8 cellular contexts compared by ENCODE assay signal in genomic region chr14:106537597-106537996, GRCh38.
DNase-seq lines count a peak whose midpoint lies in the region; ATAC-seq, FAIRE-seq and TF ChIP-seq lines count a peak whose summit lies in the region.
"Not testable (repeated sequence)": the region's sequence is repeated elsewhere in the genome, so short reads cannot be mapped to it uniquely, and the experiment has no call there.

No MANE protein-coding gene starts in this region.

- not testable (repeated sequence) for H3K27ac ChIP-seq in CD4-positive, alpha-beta T cell (ENCODE audit: low read depth, low read length); H1 (ENCODE audit: low read depth, low read length)
- H3K27ac ChIP-seq in KOPT-K1 (ENCODE audit: low read depth, low read length, poor library complexity, severe bottlenecking): peak overlapping the region; percentile 66

- H3K9me3 Mint-ChIP-seq in CD4-positive, alpha-beta T cell; activated T-cell treated with anti-CD3 and anti-CD28 coated beads, Interleukin-2, amount 50 U/mL, for 24 hours: not testable (repeated sequence)

- not testable (repeated sequence) for H2BK20ac ChIP-seq in H1 (ENCODE audit: low read length)

- not testable (repeated sequence) for H2BK5ac ChIP-seq in H1 (ENCODE audit: low read depth, low read length)

- not testable (repeated sequence) for H3K27ac Mint-ChIP-seq in CD4-positive, alpha-beta T cell; T-helper 17 cell; activated T-cell treated with anti-CD3 and anti-CD28 coated beads, Interleukin-2, amount 50 U/mL, for 24 hours

- H2BK120ac ChIP-seq in H1 (replicated peaks; ENCODE audit: low read depth, low read length): not testable (repeated sequence)

- not testable (repeated sequence) for H3K4me1 Mint-ChIP-seq in CD4-positive, alpha-beta T cell (ENCODE audit: low read depth); T-helper 17 cell
- peaks cover 16% of the 10 kb centered on the region for H3K4me1 Mint-ChIP-seq in activated T-cell treated with anti-CD3 and anti-CD28 coated beads, Interleukin-2, amount 50 U/mL, for 24 hours (ENCODE audit: low read depth)

- H2AK5ac ChIP-seq in H1 (ENCODE audit: low read depth, low read length): not testable (repeated sequence)

- TF ChIP-seq CTCF in CD4-positive, alpha-beta T cell (IDR thresholded peaks at IDR 0.05): peak; percentile 75
- TF ChIP-seq CTCF in GM12864 (IDR thresholded peaks at IDR 0.05; ENCODE audit: low read depth, low read length, missing control alignments) (peak; percentile 69), H1 (IDR thresholded peaks at IDR 0.05; ENCODE audit: control extremely low read depth in 1 of 3, insufficient read depth in 1 of 3, low read depth in 1 of 3, low read length in 3 of 3) (peak in 2 of 3 experiments; percentile 1 to 5; a peak in 2 of 4 replicates)

- TF ChIP-seq RAD21 in H1 (IDR thresholded peaks at IDR 0.05 in 1 of 2, conservative IDR thresholded peaks at IDR 0.05 in 1 of 2; ENCODE audit: low read depth in 2 of 2, low read length in 2 of 2): 0 out of 4 replicates have a peak, but pooled peaks of 1 of the 2 experiments have one; percentile 6

- H2BK15ac ChIP-seq in H1 (ENCODE audit: low read length): not testable (repeated sequence)

- not testable (repeated sequence) for H3K4me1 ChIP-seq in H1 (replicated peaks in 1 of 4; ENCODE audit: control insufficient read depth in 3 of 4, insufficient read depth in 4 of 4, low read length in 3 of 4)

- H3K9me3 ChIP-seq in CD4-positive, alpha-beta T cell (ENCODE audit: control insufficient read depth, low read length); KOPT-K1 (ENCODE audit: insufficient read depth, low read length, poor library complexity, severe bottlenecking); T-helper 17 cell (ENCODE audit: control insufficient read depth, low read length, poor library complexity, severe bottlenecking): not testable (repeated sequence)
- peaks cover 52 to 72% of the 10 kb centered on the region in 2 experiments for H3K9me3 ChIP-seq in H1 (ENCODE audit: insufficient read depth in 2 of 2, low read depth in 1 of 2, low read length in 1 of 2)

- WGBS in H1 (ENCODE audit: extremely low coverage in 1 of 2, insufficient coverage in 1 of 2, insufficient read length in 1 of 2, insufficient replicate concordance in 2 of 2, low coverage in 1 of 2, low lambda C conversion rate in 2 of 2, missing lambda C conversion rate in 1 of 2), 2 experiments: 75% methylated on average over 10 of the region's 11 CpGs; no CpG with 5 or more reads in 1 of the 2 experiments

- not testable (repeated sequence) for H3K4me3 ChIP-seq in GM12864 (ENCODE audit: low read depth, low read length); H1 (ENCODE audit: extremely low read depth in 1 of 4, insufficient read depth in 2 of 4, low read depth in 3 of 4, low read length in 4 of 4)

- H3K36me3 ChIP-seq in KOPT-K1 (ENCODE audit: insufficient read depth, low read length); H1 (ENCODE audit: control insufficient read depth in 2 of 4, insufficient read depth in 4 of 4, low read length in 3 of 4): not testable (repeated sequence)

- H3K4me3 Mint-ChIP-seq in CD4-positive, alpha-beta T cell; T-helper 17 cell; activated T-cell treated with anti-CD3 and anti-CD28 coated beads, Interleukin-2, amount 50 U/mL, for 24 hours: not testable (repeated sequence)

- not testable (repeated sequence) for FAIRE-seq in H1 (lab: Jason Lieb, UNC)

- not testable (repeated sequence) for H4K8ac ChIP-seq in H1 (ENCODE audit: extremely low read depth, insufficient read depth, low read length)

- peaks cover 27% of the 10 kb centered on the region for H3K27me3 Mint-ChIP-seq in CD4-positive, alpha-beta T cell
- peaks cover 44% of the 10 kb centered on the region for H3K27me3 Mint-ChIP-seq in T-helper 17 cell
- H3K27me3 Mint-ChIP-seq in activated T-cell treated with anti-CD3 and anti-CD28 coated beads, Interleukin-2, amount 50 U/mL, for 24 hours: peaks cover 38% of the 10 kb centered on the region

- not testable (repeated sequence) for TF ChIP-seq EP300 in H1 (IDR thresholded peaks at IDR 0.05; ENCODE audit: borderline replicate concordance in 1 of 2, low read depth in 2 of 2, low read length in 2 of 2)

- H3K18ac ChIP-seq in H1 (ENCODE audit: extremely low read depth, low read length): not testable (repeated sequence)

- TF ChIP-seq POLR2A in H1 (IDR thresholded peaks at IDR 0.05; ENCODE audit: control extremely low read depth in 1 of 2, low read depth in 2 of 2, low read length in 2 of 2): not testable (repeated sequence)

- H3K79me1 ChIP-seq in H1 (ENCODE audit: low read depth, low read length): not testable (repeated sequence)

- H3K56ac ChIP-seq in H1 (replicated peaks; ENCODE audit: insufficient read length, low read depth, low read length): not testable (repeated sequence)

- H4K5ac ChIP-seq in H1 (ENCODE audit: insufficient read length, low read depth, low read length): not testable (repeated sequence)

- H3K23ac ChIP-seq in H1 (ENCODE audit: insufficient read length): not testable (repeated sequence)

- peak; percentile 77 for ATAC-seq in CD4-positive, alpha-beta T cell (ENCODE audit: poor library complexity)
- ATAC-seq in T-helper 17 cell: not testable (repeated sequence)

- intact Hi-C loops in CD4-positive, alpha-beta T cell (cut with DNase I, micrococcal nuclease): not testable (repeated sequence)

- not testable (repeated sequence) for H3K36me3 Mint-ChIP-seq in CD4-positive, alpha-beta T cell (ENCODE audit: low read depth); T-helper 17 cell (ENCODE audit: low read depth); activated T-cell treated with anti-CD3 and anti-CD28 coated beads, Interleukin-2, amount 50 U/mL, for 24 hours (ENCODE audit: low read depth)

- H3K14ac ChIP-seq in H1 (ENCODE audit: insufficient read length): not testable (repeated sequence)

- not testable (repeated sequence) for H2AFZ ChIP-seq in H1 (ENCODE audit: low read length)

- not testable (repeated sequence) for H3K4me2 ChIP-seq in H1 (ENCODE audit: insufficient read depth in 1 of 2, low read depth in 2 of 2, low read length in 2 of 2)

- not testable (repeated sequence) for H4K20me1 ChIP-seq in H1 (replicated peaks in 1 of 2; ENCODE audit: control insufficient read depth in 1 of 2, insufficient read depth in 2 of 2, low read length in 2 of 2)

- peak in 3 of 10 experiments; percentile 8 to 47 (median 13) for DNase-seq in CD4-positive, alpha-beta T cell
- DNase-seq in GM12864 (ENCODE audit: low read depth); H1 (ENCODE audit: low read depth in 1 of 2, low spot score in 2 of 2): not testable (repeated sequence)
- peak; percentile 20 for DNase-seq in NCI-H69 (lab: John Stamatoyannopoulos, UW)
- peak in 2 of 3 donors; percentile 29 to 47 for DNase-seq in T-helper 17 cell
- peak; percentile 40 for DNase-seq in activated T-cell treated with anti-CD3 and anti-CD28 coated beads, Interleukin-2, amount 50 U/mL, for 24 hours
- peak; percentile 16 for DNase-seq in stimulated activated CD4-positive, alpha-beta T cell treated with anti-CD3 and anti-CD28 coated beads, Interleukin-15, amount 100 ng/mL, for 24 hours

- H3K4ac ChIP-seq in H1 (replicated peaks; ENCODE audit: insufficient read length, low read depth, low read length): not testable (repeated sequence)

- H3K79me2 ChIP-seq in H1 (ENCODE audit: control insufficient read depth in 1 of 2, insufficient read depth in 2 of 2, low read length in 2 of 2): not testable (repeated sequence)

- H3K27me3 ChIP-seq in CD4-positive, alpha-beta T cell (ENCODE audit: control insufficient read depth, insufficient read depth, low read length); H1 (replicated peaks in 1 of 4; ENCODE audit: control insufficient read depth in 3 of 4, extremely low read depth in 1 of 4, insufficient read depth in 3 of 4, low read length in 3 of 4): not testable (repeated sequence)

- POLR2A ChIA-PET in CD4-positive, alpha-beta T cell (lab: Charles Lee); H1 (lab: Charles Lee; ENCODE audit: partially characterized antibody): not testable (repeated sequence)

- H2BK12ac ChIP-seq in H1 (ENCODE audit: low read depth, low read length): not testable (repeated sequence)

- not testable (repeated sequence) for H3K9ac ChIP-seq in H1 (replicated peaks in 1 of 4; ENCODE audit: extremely low read depth in 1 of 4, low read depth in 3 of 4, low read length in 3 of 4)

- H4K91ac ChIP-seq in H1 (replicated peaks; ENCODE audit: insufficient read length, low read length): not testable (repeated sequence)

- CTCF ChIA-PET in CD4-positive, alpha-beta T cell (lab: Charles Lee): interaction anchor here (0.7 kb wide), 1 partner anchor 421 kb away, joined by 7 read pairs; no protein-coding TSS in a partner anchor
- CTCF ChIA-PET in H1 (lab: Charles Lee; ENCODE audit: partially characterized antibody): not testable (repeated sequence)

- H3K23me2 ChIP-seq in H1 (ENCODE audit: low read depth, low read length): not testable (repeated sequence)

Comparison
In these comparisons a context has a peak if more than half of its experiments do, and no peak if none do; other contexts are left out.
1. CTCF ChIP-seq: peak in every context shown above with its lines; median percentile 75 in CD4-positive, alpha-beta T cell; 69 in GM12864; 3 in H1.